ENCODE assay signal across 11 cellular contexts in genomic region chr5:157828031-157828948, GRCh38. TPM values are rescaled to one million over a fixed set of nuclear protein-coding genes. Genes with fewer than 3 reads are reported as not detected.
A peak's percentile ranks its signal among the peaks of the same experiment; 100 is the strongest.
DNase-seq lines count a peak whose midpoint lies in the region; ATAC-seq, FAIRE-seq and TF ChIP-seq lines count a peak whose summit lies in the region.
"Had no signal": no experiment of that assay in that cellular context is flagged by ENCODE, and none has a peak within 500 bp of the region (broad histone marks: within the 10 kb centered on the region; RNA-seq: fewer than 3 reads in every experiment).

No MANE protein-coding gene starts in this region.

- FAIRE-seq in astrocyte (lab: Jason Lieb, UNC), result no peak

- no peaks in the 10 kb centered on the region for H3K36me3 Mint-ChIP-seq in astrocyte (ENCODE audit: low read depth, unreplicated experiment)
- no peaks in the 10 kb centered on the region for H3K36me3 Mint-ChIP-seq in progenitor cell of endocrine pancreas (ENCODE audit: insufficient read depth)

- 64 to 70% methylated on average over 8 of the region's 8 CpGs for WGBS in GM23248 (ENCODE audit: low coverage in 1 of 2, low lambda C conversion rate in 2 of 2, missing lambda C conversion rate in 2 of 2), 2 experiments
- 87% methylated on average over 4 of the region's 8 CpGs for WGBS in mesenchymal stem cell
- 38 to 39% methylated on average over 8 of the region's 8 CpGs for WGBS in aorta, 2 donors

- H2BK15ac ChIP-seq in mesenchymal stem cell (ENCODE audit: low read depth, poor library complexity, severe bottlenecking), result no peak overlapping the region

- H3K4me3 Mint-ChIP-seq in astrocyte (ENCODE audit: unreplicated experiment) (no peak overlapping the region), progenitor cell of endocrine pancreas (ENCODE audit: low read depth) (no peak overlapping the region)

- H3K27me3 Mint-ChIP-seq in astrocyte (ENCODE audit: low read depth, unreplicated experiment) (no peaks in the 10 kb centered on the region), progenitor cell of endocrine pancreas (no peaks in the 10 kb centered on the region)

- H3K14ac ChIP-seq in mesenchymal stem cell (ENCODE audit: low read length in 2 of 2), result no peak overlapping the region

- H2BK5ac ChIP-seq in mesenchymal stem cell (ENCODE audit: low read depth, low read length, poor library complexity, severe bottlenecking), result no peak overlapping the region

- H3K79me1 ChIP-seq in mesenchymal stem cell (replicated peaks; ENCODE audit: low read length, poor library complexity, severe bottlenecking), result peaks cover 9% of the 10 kb centered on the region

- H3K4me3 ChIP-seq in ACC112 (ENCODE audit: low read depth, low read length) (no peak overlapping the region), GM23248 (no peak overlapping the region), astrocyte (ENCODE audit: insufficient read depth, low read depth, low read length) (no peak overlapping the region), mesenchymal stem cell (ENCODE audit: insufficient read depth in 1 of 2, low read depth in 1 of 2, low read length in 2 of 2) (no peak overlapping the region), aorta (ENCODE audit: low read length in 2 of 2) (no peak overlapping the region)
- H3K4me3 ChIP-seq: testis had no signal

- H3K36me3 ChIP-seq in ACC112 (ENCODE audit: insufficient read depth, low read length) (no peaks in the 10 kb centered on the region), GM23248 (ENCODE audit: low read depth) (no peaks in the 10 kb centered on the region), astrocyte (ENCODE audit: insufficient read depth, low read length) (peaks cover 2% of the 10 kb centered on the region), mesenchymal stem cell (ENCODE audit: control insufficient read depth in 1 of 2, insufficient read depth in 2 of 2, low read depth in 1 of 2, low read length in 2 of 2) (peaks cover 4 to 10% of the 10 kb centered on the region in 2 experiments), aorta (ENCODE audit: control insufficient read depth in 1 of 2, insufficient read depth in 2 of 2, low read length in 1 of 2) (no peaks in the 10 kb centered on the region)

- peak overlapping the region; percentile 19 for H3K4me2 ChIP-seq in GM23248 (ENCODE audit: unreplicated experiment)
- no peak overlapping the region for H3K4me2 ChIP-seq in astrocyte (ENCODE audit: low read length)
- H3K4me2 ChIP-seq in mesenchymal stem cell (ENCODE audit: low read length, poor library complexity, severe bottlenecking), result no peak overlapping the region

- in situ Hi-C loops in GM23248 (cut with MboI), result no loop called here
- in situ Hi-C loops in GM13977 (cut with MboI; ENCODE audit: low pct_unique_long_range_greater_than_20kb, low sequenced_read_pairs, unreplicated experiment), result no loop called here

- no peak overlapping the region for H3K4ac ChIP-seq in mesenchymal stem cell (ENCODE audit: low read depth in 1 of 2, low read length in 2 of 2)

- H3K4me1 Mint-ChIP-seq in astrocyte (ENCODE audit: low read depth, unreplicated experiment) (peaks cover 5% of the 10 kb centered on the region), progenitor cell of endocrine pancreas (ENCODE audit: low read depth) (peaks cover 9% of the 10 kb centered on the region)

- intact Hi-C loops in aorta (cut with DNase I), result no loop called here

- H2AK5ac ChIP-seq in mesenchymal stem cell (ENCODE audit: low read length, severe bottlenecking), result no peak overlapping the region

- H3F3A ChIP-seq in GM23248 (ENCODE audit: insufficient read depth), result no peaks in the 10 kb centered on the region

- H4K20me1 ChIP-seq in GM23248 (ENCODE audit: insufficient read depth) (peaks cover 35% of the 10 kb centered on the region; the same call in 1 of the 2 replicates), astrocyte (ENCODE audit: insufficient read depth, low read length) (peaks cover 95% of the 10 kb centered on the region)

- H2BK12ac ChIP-seq in mesenchymal stem cell (ENCODE audit: low read length in 2 of 2), result no peak overlapping the region

- TF ChIP-seq CTCF in astrocyte (IDR thresholded peaks at IDR 0.05; ENCODE audit: insufficient read depth, low read depth, low read length) (no peak), progenitor cell of endocrine pancreas (IDR thresholded peaks at IDR 0.05; ENCODE audit: unreplicated experiment) (no peak), GM13977 (IDR thresholded peaks at IDR 0.05; ENCODE audit: extremely low read depth, insufficient read depth, missing control alignments) (no peak)

- no peak overlapping the region for H3K27ac Mint-ChIP-seq in astrocyte (ENCODE audit: unreplicated experiment)
- no peak overlapping the region for H3K27ac Mint-ChIP-seq in progenitor cell of endocrine pancreas

- ATAC-seq in aorta (ENCODE audit: low FRiP score), result no peak

- peaks cover 52% of the 10 kb centered on the region for H3K79me2 ChIP-seq in ACC112 (ENCODE audit: control insufficient read depth, insufficient read depth, low read length, unreplicated experiment)
- H3K79me2 ChIP-seq in GM23248 (ENCODE audit: insufficient read depth), result peaks cover 99% of the 10 kb centered on the region
- H3K79me2 ChIP-seq in astrocyte (ENCODE audit: insufficient read depth, low read length), result peaks cover 94% of the 10 kb centered on the region

- peaks cover 17% of the 10 kb centered on the region for H3K4me1 ChIP-seq in ACC112 (ENCODE audit: control insufficient read depth, insufficient read depth, low read length, unreplicated experiment)
- peaks cover 21% of the 10 kb centered on the region for H3K4me1 ChIP-seq in GM23248 (ENCODE audit: insufficient read depth)
- peaks cover 8% of the 10 kb centered on the region for H3K4me1 ChIP-seq in astrocyte (ENCODE audit: insufficient read depth, low read length)
- peaks cover 7% of the 10 kb centered on the region for H3K4me1 ChIP-seq in mesenchymal stem cell (ENCODE audit: control insufficient read depth, insufficient read depth, low read depth, low read length)
- H3K4me1 ChIP-seq in aorta (ENCODE audit: control insufficient read depth in 1 of 2, insufficient read depth in 2 of 2, low read length in 2 of 2), result peaks cover 0 to 2% of the 10 kb centered on the region in 2 donors

- H2BK120ac ChIP-seq in mesenchymal stem cell (ENCODE audit: low read depth, low read length), result no peak overlapping the region

- H3K9ac ChIP-seq in GM23248 (no peak overlapping the region), astrocyte (ENCODE audit: low read length) (no peak overlapping the region), mesenchymal stem cell (ENCODE audit: low read length) (peak overlapping the region; percentile 12)

- no peaks in the 10 kb centered on the region for H3K9me3 Mint-ChIP-seq in astrocyte (ENCODE audit: unreplicated experiment)
- no peaks in the 10 kb centered on the region for H3K9me3 Mint-ChIP-seq in progenitor cell of endocrine pancreas (ENCODE audit: low read depth)

- no peak overlapping the region for H2AFZ ChIP-seq in ACC112 (ENCODE audit: low read length, unreplicated experiment)
- no peak overlapping the region for H2AFZ ChIP-seq in GM23248
- no peak overlapping the region for H2AFZ ChIP-seq in astrocyte (ENCODE audit: low read depth, low read length)
- no peak overlapping the region for H2AFZ ChIP-seq in mesenchymal stem cell (ENCODE audit: low read depth, low read length)

- no peak overlapping the region for H4K91ac ChIP-seq in mesenchymal stem cell (ENCODE audit: low read length)

- no peaks in the 10 kb centered on the region for H3K9me2 ChIP-seq in GM23248 (ENCODE audit: insufficient read depth)

- H3K9me3 ChIP-seq in GM23248 (ENCODE audit: low read depth) (no peaks in the 10 kb centered on the region), astrocyte (ENCODE audit: insufficient read depth, low read depth, low read length) (no peaks in the 10 kb centered on the region), mesenchymal stem cell (ENCODE audit: control insufficient read depth, low read length) (no peaks in the 10 kb centered on the region), aorta (ENCODE audit: control insufficient read depth, low read length) (no peaks in the 10 kb centered on the region)
- H3K9me3 ChIP-seq: testis had no signal

- no peak overlapping the region for H3K18ac ChIP-seq in mesenchymal stem cell (ENCODE audit: low read depth in 1 of 2, low read length in 2 of 2)

- no peak overlapping the region for H3K23ac ChIP-seq in mesenchymal stem cell (ENCODE audit: low read length in 2 of 2)

- H3K27me3 ChIP-seq in ACC112 (ENCODE audit: insufficient read depth, low read length) (no peaks in the 10 kb centered on the region), GM23248 (replicated peaks; ENCODE audit: insufficient read depth) (no peaks in the 10 kb centered on the region), astrocyte (ENCODE audit: insufficient read depth, low read length) (no peaks in the 10 kb centered on the region), mesenchymal stem cell (ENCODE audit: control insufficient read depth in 1 of 2, insufficient read depth in 1 of 2, low read length in 2 of 2) (no peaks in the 10 kb centered on the region), aorta (ENCODE audit: control insufficient read depth in 1 of 2, insufficient read depth in 2 of 2, low read length in 1 of 2) (no peaks in the 10 kb centered on the region)
- H3K27me3 ChIP-seq: testis had no signal

- H3K27ac ChIP-seq in ACC112 (ENCODE audit: low read depth, low read length) (peak overlapping the region; percentile 9; the same call in 1 of the 2 replicates), GM23248 (no peak overlapping the region), astrocyte (ENCODE audit: low read depth, low read length) (no peak overlapping the region), mesenchymal stem cell (ENCODE audit: low read length, poor library complexity, severe bottlenecking) (no peak overlapping the region), aorta (ENCODE audit: low read depth in 1 of 2, low read length in 2 of 2) (peak overlapping the region in 1 of 2 donors; percentile 36)

- DNase-seq in GM23248, result no peak
- peak; percentile 15 for DNase-seq in astrocyte (ENCODE audit: low read depth)
- no peak for DNase-seq in mesenchymal stem cell
- DNase-seq in progenitor cell of endocrine pancreas (ENCODE audit: low spot score, unreplicated experiment), result no peak
- DNase-seq in cortex of kidney (lab: John Stamatoyannopoulos, UW), result no peak
- no peak for DNase-seq in aorta
- no peak for DNase-seq in GM13977 (ENCODE audit: low spot score)
- DNase-seq: stimulated activated CD4-positive, alpha-beta T cell treated with anti-CD3 and anti-CD28 coated beads, Interleukin-15, amount 100 ng/mL, for 24 hours; T-helper 9 cell; testis had no signal

- H4K8ac ChIP-seq in mesenchymal stem cell (ENCODE audit: low read length), result no peak overlapping the region

RNA-seq across cellular contexts. Expression of gene CLINT1, which starts 30.7 kb away (rescaled TPM):
- total RNA-seq in GM23248 (2014; rRNA removed; shearing (Covaris generic)), result 56.1 and 70.9 TPM in 2 replicates
- polyA plus RNA-seq in GM23248 (2016; fragmentation: Nextera tagmentation; extraction: Ambion mirVana) (68.4 and 69.3 TPM in 2 replicates), aorta (10 to 100 TPM; 31.7 to 31.9 TPM)
- total RNA-seq in astrocyte (96.2 and 100 TPM in 2 replicates), progenitor cell of endocrine pancreas (78.7 and 82.3 TPM in 2 replicates), aorta (10 to 100 TPM; 57.1 to 60.9 TPM)
- 61.1 TPM for polyA plus RNA-seq in mesenchymal stem cell (2013, experiment 1 of 2)
- 61.0 TPM for polyA plus RNA-seq in mesenchymal stem cell (2013, experiment 2 of 2)
